12 cellular contexts compared by ENCODE assay signal in genomic region chr6:15791401-15792137, GRCh38.
DNase-seq lines count a peak whose midpoint lies in the region; ATAC-seq and TF ChIP-seq lines count a peak whose summit lies in the region.
"Had no signal": no experiment of that assay in that cellular context is flagged by ENCODE, and none has a peak within 500 bp of the region (broad histone marks: within the 10 kb centered on the region; RNA-seq: fewer than 3 reads in every experiment).

No MANE protein-coding gene starts in this region.

- H3K9me3 ChIP-seq in lung (ENCODE audit: control insufficient read depth in 2 of 2, insufficient read depth in 1 of 2, low read length in 1 of 2) (no peaks in the 10 kb centered on the region), upper lobe of left lung (no peaks in the 10 kb centered on the region)
- H3K9me3 ChIP-seq: esophagus squamous epithelium had no signal

- no peaks in the 10 kb centered on the region for H3K36me3 ChIP-seq in lung (ENCODE audit: control insufficient read depth in 2 of 2, insufficient read depth in 2 of 2, low read length in 2 of 2)
- H3K36me3 ChIP-seq in upper lobe of left lung = no peaks in the 10 kb centered on the region
- H3K36me3 ChIP-seq: esophagus squamous epithelium had no signal

- no peak for TF ChIP-seq POLR2A in upper lobe of left lung (IDR thresholded peaks at IDR 0.05)

- no peak for TF ChIP-seq CTCF in lung (IDR thresholded peaks at IDR 0.05; ENCODE audit: control extremely low read depth, extremely low read depth)
- TF ChIP-seq CTCF in upper lobe of left lung (IDR thresholded peaks at IDR 0.05) = no peak

- H3K4me1 ChIP-seq in lung (ENCODE audit: control insufficient read depth in 2 of 2, insufficient read depth in 2 of 2, low read length in 2 of 2) = peaks cover under 1 to 7% of the 10 kb centered on the region in 2 donors
- H3K4me1 ChIP-seq in upper lobe of left lung = peaks cover 0 to 11% (median 5%) of the 10 kb centered on the region in 4 donors

- H3K4me3 ChIP-seq in lung (no peak overlapping the region), upper lobe of left lung (no peak overlapping the region)
- H3K4me3 ChIP-seq: esophagus squamous epithelium had no signal

- DNase-seq in HuH-7 (ENCODE audit: low spot score) (peak; percentile 1), lung (ENCODE audit: low spot score) (peak; percentile 28), upper lobe of left lung (peak in 1 of 2 donors; percentile 31), NCI-H526 (lab: John Stamatoyannopoulos, UW) (no peak), activated gamma-delta T cell (lab: John Stamatoyannopoulos, UW) (no peak)
- DNase-seq: activated naive CD4-positive, alpha-beta T cell treated with anti-CD3 and anti-CD28 coated beads, Interleukin-2, amount 10 ng/mL, durations not matched to agents 7 days and 5 days; CD4-positive, alpha-beta memory T cell; cerebellar nuclear complex; esophagus squamous epithelium; HCEC 1CT had no signal

- no peak for TF ChIP-seq EP300 in upper lobe of left lung (IDR thresholded peaks at IDR 0.05)

- H3K27ac ChIP-seq in cingulate gyrus (ENCODE audit: low read depth, low read length) (peak overlapping the region; percentile 54), lung (ENCODE audit: low read depth in 1 of 2, low read length in 1 of 2) (peak overlapping the region in 1 of 2 donors; percentile 82), upper lobe of left lung (peak overlapping the region in 3 of 4 donors; percentile 56 to 69 (median 67))
- H3K27ac ChIP-seq: esophagus squamous epithelium had no signal

- WGBS in lung, 2 donors = 66 to 81% methylated on average over 8 of the region's 8 CpGs
- 65 to 76% methylated on average over 7 to 8 of the region's 8 CpGs for WGBS in upper lobe of left lung, 2 donors

- H3K27me3 ChIP-seq in lung (ENCODE audit: control insufficient read depth, insufficient read depth) = no peaks in the 10 kb centered on the region
- no peaks in the 10 kb centered on the region for H3K27me3 ChIP-seq in upper lobe of left lung
- H3K27me3 ChIP-seq: esophagus squamous epithelium had no signal

- ATAC-seq in lung (ENCODE audit: insufficient read depth, low FRiP score) = no peak
- ATAC-seq in upper lobe of left lung (ENCODE audit: low FRiP score in 2 of 2) = peak; percentile 51 to 54
- ATAC-seq in HG02973 (IDR thresholded peaks at IDR 0.05; ENCODE audit: unreplicated experiment) = no peak

Comparison
In these comparisons a context has a peak if more than half of its experiments do, and no peak if none do; other contexts are left out.
1. DNase-seq: peak in HuH-7 (single experiment) and lung (single experiment); none in NCI-H526 (0 of 2) and activated gamma-delta T cell (single experiment).
2. ATAC-seq: peak in upper lobe of left lung (2 of 2); none in lung (single experiment) and HG02973 (single experiment).